ENCODE assay signal across 18 cellular contexts in the genomic region with DNA sequence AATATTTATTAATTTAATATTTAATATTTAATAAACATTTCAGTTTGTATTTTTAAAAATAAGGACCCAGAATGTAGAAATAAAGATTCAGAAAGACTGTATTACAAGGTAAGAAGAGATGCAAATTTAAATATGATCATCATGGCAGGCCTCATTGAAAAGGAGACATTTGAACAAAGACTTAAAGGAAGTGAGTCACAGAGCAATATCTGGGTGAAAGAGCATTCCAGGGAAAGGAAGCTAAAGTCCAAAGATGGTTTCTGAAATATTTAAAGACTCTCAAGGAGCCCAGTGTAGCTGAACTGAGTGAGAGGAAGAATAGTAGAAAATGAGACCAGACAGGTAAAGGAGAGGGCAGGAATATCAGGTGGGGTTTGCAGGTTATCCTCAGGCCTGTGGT. TPM values are rescaled to one million over a fixed set of nuclear protein-coding genes. Genes with fewer than 3 reads are reported as not detected.
A peak's percentile ranks its signal among the peaks of the same experiment; 100 is the strongest.
DNase-seq lines count a peak whose midpoint lies in the region; ATAC-seq and TF ChIP-seq lines count a peak whose summit lies in the region.
"Had no signal": no experiment of that assay in that cellular context is flagged by ENCODE, and none has a peak within 500 bp of the region (broad histone marks: within the 10 kb centered on the region; RNA-seq: fewer than 3 reads in every experiment).

No MANE protein-coding gene starts in this region.

- H3K36me3 Mint-ChIP-seq in neural crest cell (ENCODE audit: low read depth): no peaks in the 10 kb centered on the region
- no peaks in the 10 kb centered on the region for H3K36me3 Mint-ChIP-seq in activated T-helper 1 cell treated with anti-CD3 and anti-CD28 coated beads, Interleukin-12 subunit alpha, Interleukin-12 subunit beta, Interleukin-2, Interleukin-4 antibody, amounts not matched to agents 30 ng/mL and 10 ng/mL and 1 ng/mL, durations not matched to agents 14 hours and 24 hours and 36 hours (ENCODE audit: low read depth)
- no peaks in the 10 kb centered on the region for H3K36me3 Mint-ChIP-seq in activated CD8-positive, alpha-beta T cell treated with anti-CD3 and anti-CD28 coated beads, Interleukin-2, amount 10 ng/mL, durations not matched to agents 7 days and 5 days (ENCODE audit: low read depth)
- H3K36me3 Mint-ChIP-seq: activated CD8-positive, alpha-beta memory T cell treated with anti-CD3 and anti-CD28 coated beads, Interleukin-2, amount 10 ng/mL, durations not matched to agents 7 days and 5 days; activated naive CD4-positive, alpha-beta T cell treated with anti-CD3 and anti-CD28 coated beads, Interleukin-2, amount 50 U/mL, for 72 hours had no signal

- no peaks in the 10 kb centered on the region for H3K27me3 Mint-ChIP-seq in neural crest cell (ENCODE audit: low read depth)
- peaks cover 7% of the 10 kb centered on the region for H3K27me3 Mint-ChIP-seq in activated T-helper 1 cell treated with anti-CD3 and anti-CD28 coated beads, Interleukin-12 subunit alpha, Interleukin-12 subunit beta, Interleukin-2, Interleukin-4 antibody, amounts not matched to agents 30 ng/mL and 10 ng/mL and 1 ng/mL, durations not matched to agents 14 hours and 24 hours and 36 hours (ENCODE audit: insufficient read depth)
- peaks cover 5% of the 10 kb centered on the region for H3K27me3 Mint-ChIP-seq in activated CD8-positive, alpha-beta T cell treated with anti-CD3 and anti-CD28 coated beads, Interleukin-2, amount 10 ng/mL, durations not matched to agents 7 days and 5 days (ENCODE audit: low read depth)
- H3K27me3 Mint-ChIP-seq: stimulated activated naive CD8-positive, alpha-beta T cell treated with anti-CD3 and anti-CD28 coated beads, Interleukin-15, Interleukin-2, amounts not matched to agents 100 ng/mL and 50 ng/mL, for 24 hours had no signal

- no peak overlapping the region for H3K4me3 Mint-ChIP-seq in neural crest cell
- no peak overlapping the region for H3K4me3 Mint-ChIP-seq in activated T-helper 1 cell treated with anti-CD3 and anti-CD28 coated beads, Interleukin-12 subunit alpha, Interleukin-12 subunit beta, Interleukin-2, Interleukin-4 antibody, amounts not matched to agents 30 ng/mL and 10 ng/mL and 1 ng/mL, durations not matched to agents 14 hours and 24 hours and 36 hours
- H3K4me3 Mint-ChIP-seq in activated CD8-positive, alpha-beta T cell treated with anti-CD3 and anti-CD28 coated beads, Interleukin-2, amount 10 ng/mL, durations not matched to agents 7 days and 5 days: no peak overlapping the region
- H3K4me3 Mint-ChIP-seq: activated CD8-positive, alpha-beta memory T cell treated with anti-CD3 and anti-CD28 coated beads, Interleukin-2, amount 10 ng/mL, durations not matched to agents 7 days and 5 days; stimulated activated naive CD8-positive, alpha-beta T cell treated with anti-CD3 and anti-CD28 coated beads, Interleukin-15, Interleukin-2, amounts not matched to agents 100 ng/mL and 50 ng/mL, for 24 hours had no signal

- intact Hi-C loops in colonic mucosa (cut with DNase I): no loop called here
- intact Hi-C loops in activated T-helper 1 cell treated with anti-CD3 and anti-CD28 coated beads, Interleukin-12 subunit alpha, Interleukin-12 subunit beta, Interleukin-2, Interleukin-4 antibody, amounts not matched to agents 30 ng/mL and 10 ng/mL and 1 ng/mL, durations not matched to agents 14 hours and 24 hours and 36 hours (cut with micrococcal nuclease): no loop called here

- no peak overlapping the region for H3K4me3 ChIP-seq in epithelial cell of proximal tubule (ENCODE audit: low read depth, low read length)
- no peak overlapping the region for H3K4me3 ChIP-seq in right atrium auricular region
- no peak overlapping the region for H3K4me3 ChIP-seq in colonic mucosa

- CTCF ChIA-PET in activated CD8-positive, alpha-beta T cell treated with anti-CD3 and anti-CD28 coated beads, Interleukin-2, amount 10 ng/mL, durations not matched to agents 7 days and 5 days (lab: Charles Lee): no interaction called here

- H3K27ac Mint-ChIP-seq in neural crest cell (ENCODE audit: unreplicated experiment): peak overlapping the region; percentile 22
- no peak overlapping the region for H3K27ac Mint-ChIP-seq in activated T-helper 1 cell treated with anti-CD3 and anti-CD28 coated beads, Interleukin-12 subunit alpha, Interleukin-12 subunit beta, Interleukin-2, Interleukin-4 antibody, amounts not matched to agents 30 ng/mL and 10 ng/mL and 1 ng/mL, durations not matched to agents 14 hours and 24 hours and 36 hours
- no peak overlapping the region for H3K27ac Mint-ChIP-seq in activated CD8-positive, alpha-beta T cell treated with anti-CD3 and anti-CD28 coated beads, Interleukin-2, amount 10 ng/mL, durations not matched to agents 7 days and 5 days
- H3K27ac Mint-ChIP-seq: activated CD8-positive, alpha-beta memory T cell treated with anti-CD3 and anti-CD28 coated beads, Interleukin-2, amount 10 ng/mL, durations not matched to agents 7 days and 5 days; activated naive CD4-positive, alpha-beta T cell treated with anti-CD3 and anti-CD28 coated beads, Interleukin-2, amount 50 U/mL, for 72 hours; stimulated activated naive CD8-positive, alpha-beta T cell treated with anti-CD3 and anti-CD28 coated beads, Interleukin-15, Interleukin-2, amounts not matched to agents 100 ng/mL and 50 ng/mL, for 24 hours had no signal

- POLR2A ChIA-PET in activated CD8-positive, alpha-beta T cell treated with anti-CD3 and anti-CD28 coated beads, Interleukin-2, amount 10 ng/mL, durations not matched to agents 7 days and 5 days (lab: Charles Lee): no interaction called here

- H3K27me3 ChIP-seq in right atrium auricular region: no peaks in the 10 kb centered on the region
- H3K27me3 ChIP-seq in colonic mucosa: no peaks in the 10 kb centered on the region

- peaks cover 2% of the 10 kb centered on the region for H3K9me3 Mint-ChIP-seq in neural crest cell
- H3K9me3 Mint-ChIP-seq in activated T-helper 1 cell treated with anti-CD3 and anti-CD28 coated beads, Interleukin-12 subunit alpha, Interleukin-12 subunit beta, Interleukin-2, Interleukin-4 antibody, amounts not matched to agents 30 ng/mL and 10 ng/mL and 1 ng/mL, durations not matched to agents 14 hours and 24 hours and 36 hours: no peaks in the 10 kb centered on the region
- H3K9me3 Mint-ChIP-seq in activated CD8-positive, alpha-beta T cell treated with anti-CD3 and anti-CD28 coated beads, Interleukin-2, amount 10 ng/mL, durations not matched to agents 7 days and 5 days (ENCODE audit: insufficient read depth): no peaks in the 10 kb centered on the region
- H3K9me3 Mint-ChIP-seq: activated naive CD4-positive, alpha-beta T cell treated with anti-CD3 and anti-CD28 coated beads, Interleukin-2, amount 50 U/mL, for 72 hours; stimulated activated naive CD8-positive, alpha-beta T cell treated with anti-CD3 and anti-CD28 coated beads, Interleukin-15, Interleukin-2, amounts not matched to agents 100 ng/mL and 50 ng/mL, for 24 hours had no signal

- ATAC-seq in activated CD8-positive, alpha-beta T cell treated with anti-CD3 and anti-CD28 coated beads, Interleukin-2, amount 10 ng/mL, durations not matched to agents 7 days and 5 days: no peak
- ATAC-seq: activated CD8-positive, alpha-beta memory T cell treated with anti-CD3 and anti-CD28 coated beads, Interleukin-2, amount 10 ng/mL, durations not matched to agents 7 days and 5 days; activated naive CD4-positive, alpha-beta T cell treated with anti-CD3 and anti-CD28 coated beads, Interleukin-2, amount 50 U/mL, for 72 hours had no signal

- H3K9ac ChIP-seq in colonic mucosa (ENCODE audit: low read depth in 2 of 2, low read length in 2 of 2): no peak overlapping the region
- H3K9ac ChIP-seq: parathyroid adenoma had no signal

- TF ChIP-seq CTCF in epithelial cell of proximal tubule (conservative IDR thresholded peaks at IDR 0.05; ENCODE audit: low read depth, low read length): no peak
- no peak for TF ChIP-seq CTCF in neural crest cell (conservative IDR thresholded peaks at IDR 0.05)
- no peak for TF ChIP-seq CTCF in right atrium auricular region (IDR thresholded peaks at IDR 0.05)
- no peak for TF ChIP-seq CTCF in colonic mucosa (IDR thresholded peaks at IDR 0.05)

- DNase-seq in Daoy (ENCODE audit: low read depth) (peak; percentile 40), RPMI7951 (ENCODE audit: low read depth) (peak; percentile 58), epithelial cell of proximal tubule (ENCODE audit: low read depth) (peak; percentile 39), neural crest cell (ENCODE audit: low read depth, low spot score) (no peak), right atrium auricular region (ENCODE audit: low spot score) (no peak), colonic mucosa (no peak)
- DNase-seq in activated T-helper 1 cell treated with anti-CD3 and anti-CD28 coated beads, Interleukin-12 subunit alpha, Interleukin-12 subunit beta, Interleukin-2, Interleukin-4 antibody, amounts not matched to agents 30 ng/mL and 10 ng/mL and 1 ng/mL, durations not matched to agents 14 hours and 24 hours and 36 hours (ENCODE audit: low spot score): no peak
- no peak for DNase-seq in activated CD8-positive, alpha-beta T cell treated with anti-CD3 and anti-CD28 coated beads, Interleukin-2, amount 10 ng/mL, durations not matched to agents 7 days and 5 days
- DNase-seq: activated CD8-positive, alpha-beta memory T cell treated with anti-CD3 and anti-CD28 coated beads, Interleukin-2, amount 10 ng/mL, durations not matched to agents 7 days and 5 days; COR-L47; hippocampal formation; mesendoderm; NCI-H1092 treated with DMSO at 0.1 percent for 48 hours; NCI-H524 treated with DMSO at 0.1 percent for 48 hours; stimulated activated CD4-positive, alpha-beta T cell treated with anti-CD3 and anti-CD28 coated beads, Interleukin-4, amount 100 ng/mL, for 4 hours had no signal

- H3K36me3 ChIP-seq in right atrium auricular region (no peaks in the 10 kb centered on the region), colonic mucosa (no peaks in the 10 kb centered on the region)

- peaks cover 0 to 9% of the 10 kb centered on the region in 2 donors for H3K9me3 ChIP-seq in right atrium auricular region
- H3K9me3 ChIP-seq in colonic mucosa: no peaks in the 10 kb centered on the region

- no peaks in the 10 kb centered on the region for H3K4me1 Mint-ChIP-seq in neural crest cell
- no peaks in the 10 kb centered on the region for H3K4me1 Mint-ChIP-seq in activated T-helper 1 cell treated with anti-CD3 and anti-CD28 coated beads, Interleukin-12 subunit alpha, Interleukin-12 subunit beta, Interleukin-2, Interleukin-4 antibody, amounts not matched to agents 30 ng/mL and 10 ng/mL and 1 ng/mL, durations not matched to agents 14 hours and 24 hours and 36 hours (ENCODE audit: low read depth)
- H3K4me1 Mint-ChIP-seq in activated CD8-positive, alpha-beta T cell treated with anti-CD3 and anti-CD28 coated beads, Interleukin-2, amount 10 ng/mL, durations not matched to agents 7 days and 5 days (ENCODE audit: low read depth): peaks cover 2% of the 10 kb centered on the region

- H3K4me1 ChIP-seq in right atrium auricular region: no peaks in the 10 kb centered on the region
- no peaks in the 10 kb centered on the region for H3K4me1 ChIP-seq in colonic mucosa
- H3K4me1 ChIP-seq: parathyroid adenoma had no signal

- H3K27ac ChIP-seq in right atrium auricular region: no peak overlapping the region
- H3K27ac ChIP-seq in colonic mucosa: no peak overlapping the region
- H3K27ac ChIP-seq: parathyroid adenoma had no signal

RNA-seq across cellular contexts. Expression of a gene that starts 5.9 kb away (rescaled TPM):
- total RNA-seq in Daoy (2014; rRNA removed; shearing (Covaris generic)): not detected in 2 replicates
- total RNA-seq in RPMI7951 (2014; rRNA removed; shearing (Covaris generic)): not detected in 2 replicates
- not detected in 2 replicates for total RNA-seq in epithelial cell of proximal tubule
- not detected in 2 replicates for total RNA-seq in neural crest cell
- total RNA-seq in right atrium auricular region: not detected
- not detected for total RNA-seq in colonic mucosa
- not detected in 2 replicates for total RNA-seq in activated T-helper 1 cell treated with anti-CD3 and anti-CD28 coated beads, Interleukin-12 subunit alpha, Interleukin-12 subunit beta, Interleukin-2, Interleukin-4 antibody, amounts not matched to agents 30 ng/mL and 10 ng/mL and 1 ng/mL, durations not matched to agents 14 hours and 24 hours and 36 hours
- total RNA-seq in activated CD8-positive, alpha-beta T cell treated with anti-CD3 and anti-CD28 coated beads, Interleukin-2, amount 10 ng/mL, durations not matched to agents 7 days and 5 days: not detected
- total RNA-seq: activated CD8-positive, alpha-beta memory T cell treated with anti-CD3 and anti-CD28 coated beads, Interleukin-2, amount 10 ng/mL, durations not matched to agents 7 days and 5 days; activated naive CD4-positive, alpha-beta T cell treated with anti-CD3 and anti-CD28 coated beads, Interleukin-2, amount 50 U/mL, for 72 hours had no signal

RNA-seq across cellular contexts. Expression of a gene that starts 8.6 kb away (rescaled TPM):
- total RNA-seq in Daoy (2014; rRNA removed; shearing (Covaris generic)): not detected in 2 replicates
- total RNA-seq in RPMI7951 (2014; rRNA removed; shearing (Covaris generic)): not detected in 2 replicates
- total RNA-seq in epithelial cell of proximal tubule (not detected in 2 replicates), neural crest cell (not detected in 2 replicates), right atrium auricular region (not detected), colonic mucosa (not detected)
- not detected in 2 replicates for total RNA-seq in activated T-helper 1 cell treated with anti-CD3 and anti-CD28 coated beads, Interleukin-12 subunit alpha, Interleukin-12 subunit beta, Interleukin-2, Interleukin-4 antibody, amounts not matched to agents 30 ng/mL and 10 ng/mL and 1 ng/mL, durations not matched to agents 14 hours and 24 hours and 36 hours
- not detected for total RNA-seq in activated CD8-positive, alpha-beta T cell treated with anti-CD3 and anti-CD28 coated beads, Interleukin-2, amount 10 ng/mL, durations not matched to agents 7 days and 5 days
- total RNA-seq: activated CD8-positive, alpha-beta memory T cell treated with anti-CD3 and anti-CD28 coated beads, Interleukin-2, amount 10 ng/mL, durations not matched to agents 7 days and 5 days; activated naive CD4-positive, alpha-beta T cell treated with anti-CD3 and anti-CD28 coated beads, Interleukin-2, amount 50 U/mL, for 72 hours had no signal

RNA-seq across cellular contexts. Expression of a gene that starts 24.5 kb away (rescaled TPM):
- not detected in 2 replicates for total RNA-seq in Daoy (2014; rRNA removed; shearing (Covaris generic))
- not detected in 2 replicates for total RNA-seq in RPMI7951 (2014; rRNA removed; shearing (Covaris generic))
- total RNA-seq in epithelial cell of proximal tubule (not detected in 2 replicates), neural crest cell (not detected in 2 replicates), right atrium auricular region (not detected), colonic mucosa (not detected)
- total RNA-seq in activated T-helper 1 cell treated with anti-CD3 and anti-CD28 coated beads, Interleukin-12 subunit alpha, Interleukin-12 subunit beta, Interleukin-2, Interleukin-4 antibody, amounts not matched to agents 30 ng/mL and 10 ng/mL and 1 ng/mL, durations not matched to agents 14 hours and 24 hours and 36 hours: not detected in 2 replicates
- not detected for total RNA-seq in activated CD8-positive, alpha-beta T cell treated with anti-CD3 and anti-CD28 coated beads, Interleukin-2, amount 10 ng/mL, durations not matched to agents 7 days and 5 days
- total RNA-seq: activated CD8-positive, alpha-beta memory T cell treated with anti-CD3 and anti-CD28 coated beads, Interleukin-2, amount 10 ng/mL, durations not matched to agents 7 days and 5 days; activated naive CD4-positive, alpha-beta T cell treated with anti-CD3 and anti-CD28 coated beads, Interleukin-2, amount 50 U/mL, for 72 hours had no signal

RNA-seq across cellular contexts. Expression of a gene that starts 43.4 kb away (rescaled TPM):
- total RNA-seq in Daoy (2014; rRNA removed; shearing (Covaris generic)): not detected in 2 replicates
- total RNA-seq in RPMI7951 (2014; rRNA removed; shearing (Covaris generic)): not detected in 2 replicates
- not detected in 2 replicates for total RNA-seq in epithelial cell of proximal tubule
- not detected in 2 replicates for total RNA-seq in neural crest cell
- total RNA-seq in right atrium auricular region: not detected
- not detected for total RNA-seq in colonic mucosa
- total RNA-seq in activated T-helper 1 cell treated with anti-CD3 and anti-CD28 coated beads, Interleukin-12 subunit alpha, Interleukin-12 subunit beta, Interleukin-2, Interleukin-4 antibody, amounts not matched to agents 30 ng/mL and 10 ng/mL and 1 ng/mL, durations not matched to agents 14 hours and 24 hours and 36 hours: not detected in 2 replicates
- not detected for total RNA-seq in activated CD8-positive, alpha-beta T cell treated with anti-CD3 and anti-CD28 coated beads, Interleukin-2, amount 10 ng/mL, durations not matched to agents 7 days and 5 days
- total RNA-seq: activated CD8-positive, alpha-beta memory T cell treated with anti-CD3 and anti-CD28 coated beads, Interleukin-2, amount 10 ng/mL, durations not matched to agents 7 days and 5 days; activated naive CD4-positive, alpha-beta T cell treated with anti-CD3 and anti-CD28 coated beads, Interleukin-2, amount 50 U/mL, for 72 hours had no signal

Comparison
In these comparisons a context has a peak if more than half of its experiments do, and no peak if none do; other contexts are left out.
1. DNase-seq: peak in Daoy (single experiment), RPMI7951 (single experiment) and epithelial cell of proximal tubule (single experiment); none in neural crest cell (single experiment), right atrium auricular region (single experiment), colonic mucosa (single experiment), activated T-helper 1 cell treated with anti-CD3 and anti-CD28 coated beads, Interleukin-12 subunit alpha, Interleukin-12 subunit beta, Interleukin-2, Interleukin-4 antibody, amounts not matched to agents 30 ng/mL and 10 ng/mL and 1 ng/mL, durations not matched to agents 14 hours and 24 hours and 36 hours (single experiment) and activated CD8-positive, alpha-beta T cell treated with anti-CD3 and anti-CD28 coated beads, Interleukin-2, amount 10 ng/mL, durations not matched to agents 7 days and 5 days (single experiment).